10 cellular contexts compared by ENCODE assay signal in genomic region chr3:157282261-157283191, GRCh38.
DNase-seq lines count a peak whose midpoint lies in the region; ATAC-seq and TF ChIP-seq lines count a peak whose summit lies in the region.
"Had no signal": no experiment of that assay in that cellular context is flagged by ENCODE, and none has a peak within 500 bp of the region (broad histone marks: within the 10 kb centered on the region; RNA-seq: fewer than 3 reads in every experiment).

No MANE protein-coding gene starts in this region.

- whole genome bisulfite sequencing in heart left ventricle, 4 donors = 46 to 62% (median 51%) methylated on average over 5 of the region's 5 CpGs

- peak overlapping the region; percentile 80 for H3K27ac Mint-ChIP-seq in HFFc6
- H3K27ac Mint-ChIP-seq: activated CD8-positive, alpha-beta T cell treated with anti-CD3 and anti-CD28 coated beads, Interleukin-2, amount 10 ng/mL, durations not matched to agents 7 days and 5 days had no signal

- peak; percentile 93 for DNase-seq in HFFc6
- peak; percentile 85 for DNase-seq in adipocyte (ENCODE audit: low read depth)
- peak in 2 of 5 donors; percentile 36 to 50 for DNase-seq in heart left ventricle
- no peak for DNase-seq in NCI-H187 (lab: John Stamatoyannopoulos, UW)
- DNase-seq: activated CD8-positive, alpha-beta T cell treated with anti-CD3 and anti-CD28 coated beads, Interleukin-2, amount 10 ng/mL, durations not matched to agents 7 days and 5 days; cerebellar nuclear complex; NCI-H187 treated with DMSO at 0.1 percent for 48 hours had no signal

- H3K36me3 Mint-ChIP-seq in HFFc6 (ENCODE audit: low read depth) = peaks cover 12% of the 10 kb centered on the region; the same call in 1 of the 2 replicates

- no peak for TF ChIP-seq CTCF in HFFc6 (IDR thresholded peaks at IDR 0.05)
- no peak for TF ChIP-seq CTCF in heart left ventricle (IDR thresholded peaks at IDR 0.05)

- peak overlapping the region; percentile 60 for H3K4me2 ChIP-seq in skeletal muscle satellite cell (ENCODE audit: low read length)

- H3K27me3 ChIP-seq in adipocyte (replicated peaks; ENCODE audit: control insufficient read depth, insufficient read depth, low read length) (no peaks in the 10 kb centered on the region), heart left ventricle (no peaks in the 10 kb centered on the region), skeletal muscle satellite cell (ENCODE audit: control insufficient read depth, insufficient read depth, low read length) (no peaks in the 10 kb centered on the region)

- H3K27ac ChIP-seq in heart left ventricle = peak overlapping the region in 8 of 12 donors; percentile 11 to 48 (median 31)

- peak overlapping the region; percentile 86 for H3K9ac ChIP-seq in adipocyte (ENCODE audit: low read length)
- H3K9ac ChIP-seq in skeletal muscle satellite cell (ENCODE audit: low read depth, low read length) = peak overlapping the region; percentile 44

- intact Hi-C loops in heart left ventricle (cut with DNase I) = no loop called here

- H3K9me3 Mint-ChIP-seq in HFFc6 = no peaks in the 10 kb centered on the region

- H3K4me1 Mint-ChIP-seq in HFFc6 (ENCODE audit: low read depth) = peaks cover 31% of the 10 kb centered on the region

- H3K9me3 ChIP-seq in adipocyte (ENCODE audit: control insufficient read depth, low read length) (no peaks in the 10 kb centered on the region), heart left ventricle (no peaks in the 10 kb centered on the region), skeletal muscle satellite cell (replicated peaks; ENCODE audit: low read length) (no peaks in the 10 kb centered on the region)

- no peaks in the 10 kb centered on the region for H3K36me3 ChIP-seq in adipocyte (ENCODE audit: control insufficient read depth, insufficient read depth, low read length, severe bottlenecking)
- no peaks in the 10 kb centered on the region for H3K36me3 ChIP-seq in heart left ventricle
- no peaks in the 10 kb centered on the region for H3K36me3 ChIP-seq in skeletal muscle satellite cell (ENCODE audit: insufficient read depth, low read length)

- ATAC-seq in heart left ventricle (peak; percentile 84 to 96 (median 90)), GM18867 (IDR thresholded peaks at IDR 0.05; ENCODE audit: unreplicated experiment) (no peak), GM18873 (IDR thresholded peaks at IDR 0.05; ENCODE audit: low FRiP score, unreplicated experiment) (no peak)
- ATAC-seq: activated CD8-positive, alpha-beta T cell treated with anti-CD3 and anti-CD28 coated beads, Interleukin-2, amount 10 ng/mL, durations not matched to agents 7 days and 5 days had no signal

- no peak for TF ChIP-seq POLR2A in heart left ventricle (IDR thresholded peaks at IDR 0.05)

- no peaks in the 10 kb centered on the region for H3K27me3 Mint-ChIP-seq in HFFc6 (ENCODE audit: insufficient read depth)

- peak overlapping the region; percentile 3 for H3K4me3 Mint-ChIP-seq in HFFc6
- H3K4me3 Mint-ChIP-seq: activated CD8-positive, alpha-beta T cell treated with anti-CD3 and anti-CD28 coated beads, Interleukin-2, amount 10 ng/mL, durations not matched to agents 7 days and 5 days had no signal

- H3K4me1 ChIP-seq in adipocyte (ENCODE audit: control insufficient read depth, insufficient read depth, low read length) (peaks cover 58% of the 10 kb centered on the region), heart left ventricle (peaks cover 0 to 15% (median 0%) of the 10 kb centered on the region in 12 donors), skeletal muscle satellite cell (ENCODE audit: control insufficient read depth, insufficient read depth, low read length) (peaks cover 55% of the 10 kb centered on the region)

- H3K4me3 ChIP-seq in adipocyte (ENCODE audit: low read length) (peak overlapping the region; percentile 27), heart left ventricle (no peak overlapping the region), skeletal muscle satellite cell (ENCODE audit: low read length) (peak overlapping the region; percentile 13)

Comparison
In these comparisons a context has a peak if more than half of its experiments do, and no peak if none do; other contexts are left out.
1. DNase-seq: peak in HFFc6 (single experiment) and adipocyte (single experiment); none in NCI-H187 (0 of 2).
2. H3K4me3 ChIP-seq: peak in adipocyte (single experiment) and skeletal muscle satellite cell (single experiment); none in heart left ventricle (0 of 12).
3. ATAC-seq: peak in heart left ventricle (4 of 4); none in GM18867 (single experiment) and GM18873 (single experiment).